17 cellular contexts compared by ENCODE assay signal in genomic region chr2:241066893-241067341, GRCh38. TPM values are rescaled to one million over a fixed set of nuclear protein-coding genes. Genes with fewer than 3 reads are reported as not detected.
DNase-seq lines count a peak whose midpoint lies in the region; ATAC-seq and TF ChIP-seq lines count a peak whose summit lies in the region.
"Had no signal": no experiment of that assay in that cellular context is flagged by ENCODE, and none has a peak within 500 bp of the region (broad histone marks: within the 10 kb centered on the region; RNA-seq: fewer than 3 reads in every experiment).

No MANE protein-coding gene starts in this region.

- no peak overlapping the region for H3K4ac ChIP-seq in neuronal stem cell (ENCODE audit: low read length)

- H3K4me3 ChIP-seq in choroid plexus epithelial cell (ENCODE audit: low read depth, low read length) (no peak overlapping the region), neuronal stem cell (ENCODE audit: low read length in 2 of 2) (no peak overlapping the region)
- H3K4me3 ChIP-seq: ascending aorta, spleen, tibial artery had no signal

- no peak overlapping the region for H3K23ac ChIP-seq in neuronal stem cell (ENCODE audit: low read depth, low read length, poor library complexity)

- H2BK12ac ChIP-seq in neuronal stem cell (ENCODE audit: low read length) = no peak overlapping the region

- no peak overlapping the region for H3K9ac ChIP-seq in neuronal stem cell (ENCODE audit: low read depth, low read length, poor library complexity)

- H3K14ac ChIP-seq in neuronal stem cell (ENCODE audit: low read length) = no peak overlapping the region

- no peak overlapping the region for H2BK15ac ChIP-seq in neuronal stem cell (ENCODE audit: low read length)

- H2BK5ac ChIP-seq in neuronal stem cell (ENCODE audit: low read length) = no peak overlapping the region

- H3K4me2 ChIP-seq in neuronal stem cell (ENCODE audit: insufficient read depth, low read length, poor library complexity, severe bottlenecking) = no peak overlapping the region

- ATAC-seq in HG02763 (IDR thresholded peaks at IDR 0.05; ENCODE audit: unreplicated experiment) = no peak
- ATAC-seq in HG03159 (IDR thresholded peaks at IDR 0.05; ENCODE audit: unreplicated experiment) = no peak
- ATAC-seq: activated CD4-positive, alpha-beta T cell treated with anti-CD3 and anti-CD28 coated beads for 36 hours; left lobe of liver; T-cell had no signal

- DNase-seq in DMS 273 (lab: John Stamatoyannopoulos, UW; ENCODE audit: unreplicated experiment) = peak; percentile 19
- no peak for DNase-seq in DMS 273 treated with DMSO at 0.1 percent for 48 hours (lab: John Stamatoyannopoulos, UW)
- peak; percentile 32 for DNase-seq in HT1080 (ENCODE audit: low read depth)
- DNase-seq in choroid plexus epithelial cell (ENCODE audit: low read depth) = no peak
- peak; percentile 29 for DNase-seq in neuronal stem cell (ENCODE audit: low spot score)
- DNase-seq in amygdala (lab: John Stamatoyannopoulos, UW) = no peak
- DNase-seq: activated CD4-positive, alpha-beta T cell treated with anti-CD3 and anti-CD28 coated beads for 36 hours; DMS153; effector memory CD4-positive, alpha-beta T cell; spleen; tibial artery had no signal

- no peak overlapping the region for H2AFZ ChIP-seq in neuronal stem cell (ENCODE audit: low read length)

- H3K27me3 ChIP-seq in neuronal stem cell (ENCODE audit: control insufficient read depth in 3 of 3, insufficient read depth in 3 of 3, low read depth in 1 of 3, low read length in 3 of 3) = peaks cover 0 to 68% (median 0%) of the 10 kb centered on the region in 3 experiments
- H3K27me3 ChIP-seq: ascending aorta had no signal

- H3K4me1 ChIP-seq in neuronal stem cell (ENCODE audit: control insufficient read depth in 2 of 2, insufficient read depth in 1 of 2, low read depth in 1 of 2, low read length in 2 of 2) = peaks cover 1 to 3% of the 10 kb centered on the region in 2 donors
- H3K4me1 ChIP-seq: ascending aorta had no signal

- H3K36me3 ChIP-seq in neuronal stem cell (replicated peaks in 1 of 2; ENCODE audit: control insufficient read depth in 2 of 2, insufficient read depth in 2 of 2, low read length in 2 of 2) = no peaks in the 10 kb centered on the region

- no peaks in the 10 kb centered on the region for H3K9me3 ChIP-seq in neuronal stem cell (replicated peaks in 1 of 2; ENCODE audit: control insufficient read depth in 2 of 2, insufficient read depth in 1 of 2, low read depth in 1 of 2, low read length in 2 of 2)
- H3K9me3 ChIP-seq: ascending aorta, spleen, tibial artery had no signal

- TF ChIP-seq CTCF in choroid plexus epithelial cell (conservative IDR thresholded peaks at IDR 0.05; ENCODE audit: low read depth, low read length) = peak; percentile 32

- no peak overlapping the region for H4K91ac ChIP-seq in neuronal stem cell (ENCODE audit: low read depth, low read length, poor library complexity)

- peaks cover 4% of the 10 kb centered on the region for H3K79me1 ChIP-seq in neuronal stem cell (ENCODE audit: low read depth, low read length)

- no CpG with 5 or more reads among the region's 15 CpGs for WGBS in neuronal stem cell (ENCODE audit: extremely low coverage in 2 of 2, insufficient read length in 2 of 2, insufficient replicate concordance in 1 of 2), 2 donors

- H3K18ac ChIP-seq in neuronal stem cell (ENCODE audit: low read length) = no peak overlapping the region

- H2AK5ac ChIP-seq in neuronal stem cell (ENCODE audit: low read depth, low read length) = no peak overlapping the region

- no peak overlapping the region for H3K27ac ChIP-seq in neuronal stem cell (replicated peaks; ENCODE audit: low read length)
- H3K27ac ChIP-seq: 22Rv1, ascending aorta, spleen, tibial artery had no signal

- no peak overlapping the region for H2BK120ac ChIP-seq in neuronal stem cell (ENCODE audit: low read depth, low read length)

- H4K8ac ChIP-seq in neuronal stem cell (ENCODE audit: low read depth, low read length) = no peak overlapping the region

RNA-seq across cellular contexts. Expression of gene MTERF4, which starts 35.2 kb away (rescaled TPM):
- 39.2 and 43.0 TPM in 2 replicates for total RNA-seq in HT1080 (2014; rRNA removed; shearing (Covaris generic))
- 34.3 and 43.6 TPM in 2 replicates for polyA plus RNA-seq in HT1080 (2015; cell fraction: cytosol; rRNA removed)
- polyA plus RNA-seq in HT1080 (2015; cell fraction: nucleus; rRNA removed) = 73.6 and 75.4 TPM in 2 replicates
- polyA plus RNA-seq in neuronal stem cell (2013, experiment 1 of 2) = 19.9 TPM
- polyA plus RNA-seq in neuronal stem cell (2013, experiment 2 of 2) = 20.1 TPM

Comparison
In these comparisons a context has a peak if more than half of its experiments do, and no peak if none do; other contexts are left out.
1. DNase-seq: peak in DMS 273 (single experiment), HT1080 (single experiment) and neuronal stem cell (single experiment); none in DMS 273 treated with DMSO at 0.1 percent for 48 hours (single experiment), choroid plexus epithelial cell (single experiment) and amygdala (0 of 56).